Comparison of ENCODE assay signal across 1 cellular context in the genomic region with DNA sequence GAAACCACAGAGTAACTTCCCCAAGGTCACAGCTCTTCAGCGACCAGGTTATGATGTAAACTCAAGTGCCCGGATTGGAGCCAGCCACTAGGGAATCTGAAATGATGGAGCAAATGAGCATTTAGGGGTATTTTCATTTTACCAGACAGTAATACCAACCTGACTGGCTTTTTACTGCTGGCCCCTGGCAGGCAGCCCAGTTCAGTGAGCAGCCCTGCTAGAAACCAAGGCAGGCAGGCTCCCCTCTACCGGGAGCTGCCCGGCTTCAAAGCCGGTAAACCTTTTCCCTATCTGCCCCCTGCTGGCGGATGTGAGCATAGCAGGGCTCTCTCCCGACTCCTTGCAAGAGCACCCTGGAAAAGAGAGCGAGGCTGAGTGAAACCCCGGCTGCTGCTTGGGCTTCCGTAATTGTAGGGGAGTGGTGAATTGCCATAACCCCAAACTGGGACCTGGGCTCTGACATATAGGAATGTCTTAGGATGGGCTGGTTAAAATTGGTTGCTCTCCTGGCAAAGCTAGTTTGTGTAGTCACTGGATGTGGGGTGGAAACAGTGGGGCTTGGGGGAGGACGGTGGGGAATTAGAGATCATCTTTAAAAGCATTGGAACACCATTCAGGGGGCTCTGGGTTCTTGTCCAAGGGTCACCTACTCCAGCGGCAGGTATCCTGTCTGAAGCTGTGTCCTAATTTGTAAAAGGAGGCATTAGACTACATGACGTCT.
TF ChIP-seq lines count a peak whose summit lies in the region.

No MANE protein-coding gene starts in this region.

TF ChIP-seq in GM23338, 12 proteins besides CTCF, POLR2A, EP300 and RAD21 (continued from another document):
- no peak for TF ChIP-seq ZNF462 (CRISPR knock-in tag; IDR thresholded peaks at IDR 0.05)
- TF ChIP-seq STAT1 (IDR thresholded peaks at IDR 0.05; ENCODE audit: unreplicated experiment) = no peak
- TF ChIP-seq POLR2AphosphoS5 (IDR thresholded peaks at IDR 0.05; ENCODE audit: low read depth) = no peak
- TF ChIP-seq ZNF114 (CRISPR knock-in tag; IDR thresholded peaks at IDR 0.05) = no peak
- no peak for TF ChIP-seq ZNF331 (CRISPR knock-in tag; IDR thresholded peaks at IDR 0.05; ENCODE audit: low read depth)
- no peak for TF ChIP-seq EZH2 (IDR thresholded peaks at IDR 0.05; ENCODE audit: low read depth, unreplicated experiment)
- TF ChIP-seq, protein P1, sequence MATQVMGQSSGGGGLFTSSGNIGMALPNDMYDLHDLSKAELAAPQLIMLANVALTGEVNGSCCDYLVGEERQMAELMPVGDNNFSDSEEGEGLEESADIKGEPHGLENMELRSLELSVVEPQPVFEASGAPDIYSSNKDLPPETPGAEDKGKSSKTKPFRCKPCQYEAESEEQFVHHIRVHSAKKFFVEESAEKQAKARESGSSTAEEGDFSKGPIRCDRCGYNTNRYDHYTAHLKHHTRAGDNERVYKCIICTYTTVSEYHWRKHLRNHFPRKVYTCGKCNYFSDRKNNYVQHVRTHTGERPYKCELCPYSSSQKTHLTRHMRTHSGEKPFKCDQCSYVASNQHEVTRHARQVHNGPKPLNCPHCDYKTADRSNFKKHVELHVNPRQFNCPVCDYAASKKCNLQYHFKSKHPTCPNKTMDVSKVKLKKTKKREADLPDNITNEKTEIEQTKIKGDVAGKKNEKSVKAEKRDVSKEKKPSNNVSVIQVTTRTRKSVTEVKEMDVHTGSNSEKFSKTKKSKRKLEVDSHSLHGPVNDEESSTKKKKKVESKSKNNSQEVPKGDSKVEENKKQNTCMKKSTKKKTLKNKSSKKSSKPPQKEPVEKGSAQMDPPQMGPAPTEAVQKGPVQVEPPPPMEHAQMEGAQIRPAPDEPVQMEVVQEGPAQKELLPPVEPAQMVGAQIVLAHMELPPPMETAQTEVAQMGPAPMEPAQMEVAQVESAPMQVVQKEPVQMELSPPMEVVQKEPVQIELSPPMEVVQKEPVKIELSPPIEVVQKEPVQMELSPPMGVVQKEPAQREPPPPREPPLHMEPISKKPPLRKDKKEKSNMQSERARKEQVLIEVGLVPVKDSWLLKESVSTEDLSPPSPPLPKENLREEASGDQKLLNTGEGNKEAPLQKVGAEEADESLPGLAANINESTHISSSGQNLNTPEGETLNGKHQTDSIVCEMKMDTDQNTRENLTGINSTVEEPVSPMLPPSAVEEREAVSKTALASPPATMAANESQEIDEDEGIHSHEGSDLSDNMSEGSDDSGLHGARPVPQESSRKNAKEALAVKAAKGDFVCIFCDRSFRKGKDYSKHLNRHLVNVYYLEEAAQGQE (IDR thresholded peaks at IDR 0.05; ENCODE audit: unreplicated experiment) = no peak
- no peak for TF ChIP-seq NANOG (IDR thresholded peaks at IDR 0.05; ENCODE audit: borderline replicate concordance)
- TF ChIP-seq JUNB (IDR thresholded peaks at IDR 0.05; ENCODE audit: unreplicated experiment) = no peak
- TF ChIP-seq CREB1 (CRISPR knock-in tag; IDR thresholded peaks at IDR 0.05; ENCODE audit: low read depth) = no peak
